ENCODE assay signal across 1 cellular context in genomic region chr17:19492140-19492539, GRCh38.
TF ChIP-seq lines count a peak whose summit lies in the region.

No MANE protein-coding gene starts in this region.

TF ChIP-seq in HepG2, 621 proteins besides CTCF, POLR2A, EP300 and RAD21 (continued from another document):
- TF ChIP-seq ZNF710 (CRISPR knock-in tag; IDR thresholded peaks at IDR 0.05; ENCODE audit: borderline replicate concordance) = no peak
- TF ChIP-seq RFX3 (CRISPR knock-in tag; IDR thresholded peaks at IDR 0.05) = no peak
- TF ChIP-seq, protein P1, sequence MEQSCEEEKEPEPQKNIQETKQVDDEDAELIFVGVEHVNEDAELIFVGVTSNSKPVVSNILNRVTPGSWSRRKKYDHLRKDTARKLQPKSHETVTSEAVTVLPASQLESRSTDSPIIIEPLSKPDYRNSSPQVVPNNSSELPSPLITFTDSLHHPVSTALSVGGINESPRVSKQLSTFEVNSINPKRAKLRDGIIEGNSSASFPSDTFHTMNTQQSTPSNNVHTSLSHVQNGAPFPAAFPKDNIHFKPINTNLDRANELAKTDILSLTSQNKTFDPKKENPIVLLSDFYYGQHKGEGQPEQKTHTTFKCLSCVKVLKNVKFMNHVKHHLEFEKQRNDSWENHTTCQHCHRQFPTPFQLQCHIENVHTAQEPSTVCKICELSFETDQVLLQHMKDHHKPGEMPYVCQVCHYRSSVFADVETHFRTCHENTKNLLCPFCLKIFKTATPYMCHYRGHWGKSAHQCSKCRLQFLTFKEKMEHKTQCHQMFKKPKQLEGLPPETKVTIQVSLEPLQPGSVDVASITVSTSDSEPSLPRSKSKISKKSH (CRISPR knock-in tag; IDR thresholded peaks at IDR 0.05; ENCODE audit: borderline replicate concordance) = no peak
- no peak for TF ChIP-seq IRF2 (CRISPR knock-in tag; IDR thresholded peaks at IDR 0.05)
- TF ChIP-seq, protein P2, sequence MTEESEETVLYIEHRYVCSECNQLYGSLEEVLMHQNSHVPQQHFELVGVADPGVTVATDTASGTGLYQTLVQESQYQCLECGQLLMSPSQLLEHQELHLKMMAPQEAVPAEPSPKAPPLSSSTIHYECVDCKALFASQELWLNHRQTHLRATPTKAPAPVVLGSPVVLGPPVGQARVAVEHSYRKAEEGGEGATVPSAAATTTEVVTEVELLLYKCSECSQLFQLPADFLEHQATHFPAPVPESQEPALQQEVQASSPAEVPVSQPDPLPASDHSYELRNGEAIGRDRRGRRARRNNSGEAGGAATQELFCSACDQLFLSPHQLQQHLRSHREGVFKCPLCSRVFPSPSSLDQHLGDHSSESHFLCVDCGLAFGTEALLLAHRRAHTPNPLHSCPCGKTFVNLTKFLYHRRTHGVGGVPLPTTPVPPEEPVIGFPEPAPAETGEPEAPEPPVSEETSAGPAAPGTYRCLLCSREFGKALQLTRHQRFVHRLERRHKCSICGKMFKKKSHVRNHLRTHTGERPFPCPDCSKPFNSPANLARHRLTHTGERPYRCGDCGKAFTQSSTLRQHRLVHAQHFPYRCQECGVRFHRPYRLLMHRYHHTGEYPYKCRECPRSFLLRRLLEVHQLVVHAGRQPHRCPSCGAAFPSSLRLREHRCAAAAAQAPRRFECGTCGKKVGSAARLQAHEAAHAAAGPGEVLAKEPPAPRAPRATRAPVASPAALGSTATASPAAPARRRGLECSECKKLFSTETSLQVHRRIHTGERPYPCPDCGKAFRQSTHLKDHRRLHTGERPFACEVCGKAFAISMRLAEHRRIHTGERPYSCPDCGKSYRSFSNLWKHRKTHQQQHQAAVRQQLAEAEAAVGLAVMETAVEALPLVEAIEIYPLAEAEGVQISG (CRISPR knock-in tag; IDR thresholded peaks at IDR 0.05) = no peak
- TF ChIP-seq, protein P3, sequence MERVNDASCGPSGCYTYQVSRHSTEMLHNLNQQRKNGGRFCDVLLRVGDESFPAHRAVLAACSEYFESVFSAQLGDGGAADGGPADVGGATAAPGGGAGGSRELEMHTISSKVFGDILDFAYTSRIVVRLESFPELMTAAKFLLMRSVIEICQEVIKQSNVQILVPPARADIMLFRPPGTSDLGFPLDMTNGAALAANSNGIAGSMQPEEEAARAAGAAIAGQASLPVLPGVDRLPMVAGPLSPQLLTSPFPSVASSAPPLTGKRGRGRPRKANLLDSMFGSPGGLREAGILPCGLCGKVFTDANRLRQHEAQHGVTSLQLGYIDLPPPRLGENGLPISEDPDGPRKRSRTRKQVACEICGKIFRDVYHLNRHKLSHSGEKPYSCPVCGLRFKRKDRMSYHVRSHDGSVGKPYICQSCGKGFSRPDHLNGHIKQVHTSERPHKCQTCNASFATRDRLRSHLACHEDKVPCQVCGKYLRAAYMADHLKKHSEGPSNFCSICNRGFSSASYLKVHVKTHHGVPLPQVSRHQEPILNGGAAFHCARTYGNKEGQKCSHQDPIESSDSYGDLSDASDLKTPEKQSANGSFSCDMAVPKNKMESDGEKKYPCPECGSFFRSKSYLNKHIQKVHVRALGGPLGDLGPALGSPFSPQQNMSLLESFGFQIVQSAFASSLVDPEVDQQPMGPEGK (CRISPR knock-in tag; IDR thresholded peaks at IDR 0.05) = no peak
- TF ChIP-seq ZNF883 (CRISPR knock-in tag; IDR thresholded peaks at IDR 0.05; ENCODE audit: not compliant biosample characterization) = no peak
- no peak for TF ChIP-seq MEF2D (CRISPR knock-in tag; IDR thresholded peaks at IDR 0.05)
- TF ChIP-seq, protein P4, sequence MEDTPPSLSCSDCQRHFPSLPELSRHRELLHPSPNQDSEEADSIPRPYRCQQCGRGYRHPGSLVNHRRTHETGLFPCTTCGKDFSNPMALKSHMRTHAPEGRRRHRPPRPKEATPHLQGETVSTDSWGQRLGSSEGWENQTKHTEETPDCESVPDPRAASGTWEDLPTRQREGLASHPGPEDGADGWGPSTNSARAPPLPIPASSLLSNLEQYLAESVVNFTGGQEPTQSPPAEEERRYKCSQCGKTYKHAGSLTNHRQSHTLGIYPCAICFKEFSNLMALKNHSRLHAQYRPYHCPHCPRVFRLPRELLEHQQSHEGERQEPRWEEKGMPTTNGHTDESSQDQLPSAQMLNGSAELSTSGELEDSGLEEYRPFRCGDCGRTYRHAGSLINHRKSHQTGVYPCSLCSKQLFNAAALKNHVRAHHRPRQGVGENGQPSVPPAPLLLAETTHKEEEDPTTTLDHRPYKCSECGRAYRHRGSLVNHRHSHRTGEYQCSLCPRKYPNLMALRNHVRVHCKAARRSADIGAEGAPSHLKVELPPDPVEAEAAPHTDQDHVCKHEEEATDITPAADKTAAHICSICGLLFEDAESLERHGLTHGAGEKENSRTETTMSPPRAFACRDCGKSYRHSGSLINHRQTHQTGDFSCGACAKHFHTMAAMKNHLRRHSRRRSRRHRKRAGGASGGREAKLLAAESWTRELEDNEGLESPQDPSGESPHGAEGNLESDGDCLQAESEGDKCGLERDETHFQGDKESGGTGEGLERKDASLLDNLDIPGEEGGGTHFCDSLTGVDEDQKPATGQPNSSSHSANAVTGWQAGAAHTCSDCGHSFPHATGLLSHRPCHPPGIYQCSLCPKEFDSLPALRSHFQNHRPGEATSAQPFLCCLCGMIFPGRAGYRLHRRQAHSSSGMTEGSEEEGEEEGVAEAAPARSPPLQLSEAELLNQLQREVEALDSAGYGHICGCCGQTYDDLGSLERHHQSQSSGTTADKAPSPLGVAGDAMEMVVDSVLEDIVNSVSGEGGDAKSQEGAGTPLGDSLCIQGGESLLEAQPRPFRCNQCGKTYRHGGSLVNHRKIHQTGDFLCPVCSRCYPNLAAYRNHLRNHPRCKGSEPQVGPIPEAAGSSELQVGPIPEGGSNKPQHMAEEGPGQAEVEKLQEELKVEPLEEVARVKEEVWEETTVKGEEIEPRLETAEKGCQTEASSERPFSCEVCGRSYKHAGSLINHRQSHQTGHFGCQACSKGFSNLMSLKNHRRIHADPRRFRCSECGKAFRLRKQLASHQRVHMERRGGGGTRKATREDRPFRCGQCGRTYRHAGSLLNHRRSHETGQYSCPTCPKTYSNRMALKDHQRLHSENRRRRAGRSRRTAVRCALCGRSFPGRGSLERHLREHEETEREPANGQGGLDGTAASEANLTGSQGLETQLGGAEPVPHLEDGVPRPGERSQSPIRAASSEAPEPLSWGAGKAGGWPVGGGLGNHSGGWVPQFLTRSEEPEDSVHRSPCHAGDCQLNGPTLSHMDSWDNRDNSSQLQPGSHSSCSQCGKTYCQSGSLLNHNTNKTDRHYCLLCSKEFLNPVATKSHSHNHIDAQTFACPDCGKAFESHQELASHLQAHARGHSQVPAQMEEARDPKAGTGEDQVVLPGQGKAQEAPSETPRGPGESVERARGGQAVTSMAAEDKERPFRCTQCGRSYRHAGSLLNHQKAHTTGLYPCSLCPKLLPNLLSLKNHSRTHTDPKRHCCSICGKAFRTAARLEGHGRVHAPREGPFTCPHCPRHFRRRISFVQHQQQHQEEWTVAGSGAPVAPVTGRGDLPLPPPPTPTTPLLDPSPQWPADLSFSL (CRISPR knock-in tag; IDR thresholded peaks at IDR 0.05) = no peak
- TF ChIP-seq AHR (CRISPR knock-in tag; IDR thresholded peaks at IDR 0.05) = no peak
